Comparison of ENCODE assay signal across 1 cellular context in the genomic region with DNA sequence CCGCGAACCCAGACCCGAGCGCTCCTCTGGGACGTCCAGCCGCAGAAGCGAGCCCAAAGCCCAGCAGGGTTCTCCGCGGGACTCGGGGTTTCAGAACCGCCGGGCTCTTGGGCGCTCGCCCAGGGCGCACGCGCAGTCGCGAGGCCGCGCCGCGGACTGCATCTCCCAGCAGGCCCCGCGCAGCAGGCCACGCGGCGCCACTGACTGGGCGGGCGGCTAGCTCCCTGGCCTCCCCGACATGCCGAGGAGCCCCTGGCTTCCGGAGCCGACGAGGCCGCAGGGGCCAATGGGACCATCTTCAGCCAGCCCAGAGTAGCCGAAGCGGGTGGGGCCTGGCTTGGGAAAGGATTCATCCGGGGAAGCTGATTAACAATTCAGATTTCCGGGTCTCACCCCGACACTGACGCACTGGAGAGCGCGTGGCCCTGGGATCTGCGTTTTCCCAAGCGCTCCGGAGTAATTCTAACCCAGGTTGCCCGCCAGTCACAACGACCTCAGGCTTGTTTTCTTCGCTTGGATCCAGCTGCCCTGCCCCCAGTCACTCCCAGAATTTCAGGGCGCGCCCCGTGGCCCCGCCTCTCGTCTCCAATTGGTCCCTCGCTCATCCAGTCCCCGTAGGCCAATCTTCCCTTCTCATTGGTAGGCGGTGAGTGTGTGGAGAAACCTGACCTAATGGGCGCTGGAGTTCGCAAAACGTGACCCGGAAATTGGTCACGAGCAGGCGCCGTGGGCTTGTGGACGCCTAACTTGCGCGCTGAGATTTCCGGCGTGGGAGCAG.
A peak's percentile ranks its signal among the peaks of the same experiment; 100 is the strongest.
TF ChIP-seq lines count a peak whose summit lies in the region.

Gene ZNF263, plus strand, starts transcription at position 745 of the 778 bp plus-strand sequence. CDS start 328 bp downstream, outside the sequence.

TF ChIP-seq in WTC11, 78 proteins besides CTCF, POLR2A, EP300 and RAD21 (continued from another document):
- TF ChIP-seq HMGXB4 (CRISPR knock-in tag; IDR thresholded peaks at IDR 0.05), result peak; percentile 81; the same call in 1 of the 2 replicates
- no peak for TF ChIP-seq ZNF138 (CRISPR knock-in tag; conservative IDR thresholded peaks at IDR 0.05)
- peak; percentile 53; the same call in 1 of the 2 replicates for TF ChIP-seq JUN (CRISPR knock-in tag; IDR thresholded peaks at IDR 0.05)
- TF ChIP-seq ZNF263 (CRISPR knock-in tag; IDR thresholded peaks at IDR 0.05; ENCODE audit: low read depth), result peak; percentile 28; the same call in 1 of the 2 replicates
- TF ChIP-seq MLX (CRISPR knock-in tag; IDR thresholded peaks at IDR 0.05), result no peak
- TF ChIP-seq JAZF1 (CRISPR knock-in tag; IDR thresholded peaks at IDR 0.05), result no peak
